ENCODE assay signal across 8 cellular contexts in the genomic region with DNA sequence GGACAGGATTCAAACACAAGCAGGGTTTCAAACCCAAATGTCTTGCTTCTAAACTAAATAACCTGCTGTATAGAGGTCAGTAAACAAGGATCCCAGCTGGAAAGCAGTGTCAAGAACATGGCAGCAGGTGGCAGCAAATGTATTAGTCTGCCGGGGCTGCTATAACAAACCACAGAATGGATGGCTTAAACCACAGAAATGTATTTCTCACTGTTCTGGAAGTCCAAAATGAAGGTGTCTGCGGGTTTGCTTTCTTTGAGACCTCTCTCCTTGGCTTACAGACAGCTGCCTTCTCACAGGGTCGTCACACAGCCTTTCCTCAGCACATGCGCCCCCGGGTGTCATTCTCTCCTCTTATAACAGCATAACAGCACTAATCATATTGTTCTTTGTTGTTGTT.
DNase-seq lines count a peak whose midpoint lies in the region; ATAC-seq, FAIRE-seq and TF ChIP-seq lines count a peak whose summit lies in the region.

No MANE protein-coding gene starts in this region.

- no peak for FAIRE-seq in pancreas (lab: Jason Lieb, UNC)

- H3K27me3 Mint-ChIP-seq in CD4-positive, alpha-beta memory T cell, result peaks cover 0 to 1% of the 10 kb centered on the region in 2 donors

- H3K27ac Mint-ChIP-seq in CD4-positive, alpha-beta memory T cell, result no peak overlapping the region

- peaks cover 0 to 2% (median 0%) of the 10 kb centered on the region in 8 donors for H3K9me3 Mint-ChIP-seq in CD4-positive, alpha-beta memory T cell

- no peaks in the 10 kb centered on the region for H3K36me3 Mint-ChIP-seq in CD4-positive, alpha-beta memory T cell

- H3K36me3 ChIP-seq in GM06990 (ENCODE audit: control insufficient read depth, insufficient read depth, low read length) (no peaks in the 10 kb centered on the region), Panc1 (ENCODE audit: control insufficient read depth, insufficient read depth, low read length) (no peaks in the 10 kb centered on the region), pancreas (no peaks in the 10 kb centered on the region)
- H3K36me3 ChIP-seq in CD4-positive, alpha-beta memory T cell (ENCODE audit: insufficient read depth, low read length), result no peaks in the 10 kb centered on the region

- H3K27me3 ChIP-seq in GM06990 (replicated peaks; ENCODE audit: control insufficient read depth, insufficient read depth, low read length), result no peaks in the 10 kb centered on the region
- H3K27me3 ChIP-seq in HL-60 (ENCODE audit: insufficient read depth, poor library complexity, severe bottlenecking), result no peaks in the 10 kb centered on the region
- peaks cover under 1% of the 10 kb centered on the region; the same call in 1 of the 2 replicates for H3K27me3 ChIP-seq in Panc1 (ENCODE audit: control insufficient read depth, insufficient read depth, low read length)
- H3K27me3 ChIP-seq in pancreas, result no peaks in the 10 kb centered on the region
- H3K27me3 ChIP-seq in CD4-positive, alpha-beta memory T cell (ENCODE audit: insufficient read depth, low read length), result no peaks in the 10 kb centered on the region

- no peak overlapping the region for H3K27ac ChIP-seq in HL-60 (replicated peaks)
- H3K27ac ChIP-seq in Panc1 (ENCODE audit: low read length), result no peak overlapping the region
- no peak overlapping the region for H3K27ac ChIP-seq in pancreas
- no peak overlapping the region for H3K27ac ChIP-seq in CD4-positive, alpha-beta memory T cell (ENCODE audit: low read depth, low read length)

- CTCF ChIA-PET in Panc1 (lab: Charles Lee), result interaction anchor here (2.0 kb wide), 1 partner anchor 132 kb away, joined by 7 read pairs; no protein-coding TSS in a partner anchor
- CTCF ChIA-PET in CD4-positive, alpha-beta memory T cell (lab: Charles Lee; ENCODE audit: partially characterized antibody), result no interaction called here

- H3K4me3 Mint-ChIP-seq in CD4-positive, alpha-beta memory T cell, result no peak overlapping the region

- H3K4me3 ChIP-seq in GM06990 (replicated peaks; ENCODE audit: low read depth, low read length) (no peak overlapping the region), HL-60 (replicated peaks; ENCODE audit: insufficient read depth, low read length) (no peak overlapping the region), Panc1 (ENCODE audit: low read depth in 2 of 2, low read length in 2 of 2) (no peak overlapping the region), fibroblast of mammary gland (ENCODE audit: control insufficient read depth, low read depth, low read length) (no peak overlapping the region), pancreas (no peak overlapping the region)
- H3K4me3 ChIP-seq in CD4-positive, alpha-beta memory T cell (ENCODE audit: low read length in 2 of 2), result no peak overlapping the region

- no peaks in the 10 kb centered on the region for H3K4me1 Mint-ChIP-seq in CD4-positive, alpha-beta memory T cell

- DNase-seq in A172 (ENCODE audit: low spot score) (peak; percentile 41), GM06990 (ENCODE audit: extremely low read depth, insufficient read length) (no peak), HL-60 (ENCODE audit: low read depth in 1 of 2, low spot score in 1 of 2) (peak in 1 of 2 experiments; percentile 46), Panc1 (ENCODE audit: low read depth, low spot score) (peak; percentile 8), fibroblast of mammary gland (ENCODE audit: low read depth) (peak; percentile 69), pancreas (peak in 3 of 6 donors; percentile 11 to 36 (median 16))
- DNase-seq in CD4-positive, alpha-beta memory T cell, result no peak
- no peak for DNase-seq in stimulated activated naive CD4-positive, alpha-beta T cell treated with Interleukin-2 at 50 U/mL for 16 hours (lab: John Stamatoyannopoulos, UW)

- H3K4me1 ChIP-seq in Panc1 (ENCODE audit: control insufficient read depth, insufficient read depth, low read length) (no peaks in the 10 kb centered on the region), pancreas (no peaks in the 10 kb centered on the region)
- no peaks in the 10 kb centered on the region for H3K4me1 ChIP-seq in CD4-positive, alpha-beta memory T cell (ENCODE audit: insufficient read depth, low read length)

- POLR2A ChIA-PET in Panc1 (lab: Charles Lee), result no interaction called here
- POLR2A ChIA-PET in CD4-positive, alpha-beta memory T cell (lab: Charles Lee; ENCODE audit: partially characterized antibody), result no interaction called here

- H3K9me3 ChIP-seq in Panc1 (ENCODE audit: control insufficient read depth, insufficient read depth, low read depth, low read length) (no peaks in the 10 kb centered on the region), pancreas (no peaks in the 10 kb centered on the region)
- no peaks in the 10 kb centered on the region for H3K9me3 ChIP-seq in CD4-positive, alpha-beta memory T cell (ENCODE audit: control insufficient read depth in 1 of 2, low read length in 2 of 2)

- ATAC-seq in Panc1 (peak; percentile 82), pancreas (peak in 3 of 4 donors; percentile 73 to 83 (median 78))

- BruUV-seq in Panc1 (replicated peaks; lab: Mats Ljungman, UMichigan), result no TSS peak

- in situ Hi-C loops in Panc1 (cut with HindIII; ENCODE audit: low pct_unique_long_range_greater_than_20kb, low sequenced_read_pairs), result no loop called here

- intact Hi-C loops in Panc1 (cut with micrococcal nuclease; ENCODE audit: unreplicated experiment) (loop anchor here (1.0 kb wide), 2 partner anchors 133 to 275 kb away; no protein-coding TSS in a partner anchor), pancreas (cut with DNase I) (no loop called here)
- intact Hi-C loops in CD4-positive, alpha-beta memory T cell (cut with micrococcal nuclease), result loop anchor here (10.0 kb wide), 1 partner anchor 48 kb away; no protein-coding TSS in a partner anchor

- WGBS in pancreas, 2 donors, result 58 to 66% methylated on average over 5 of the region's 5 CpGs

- TF ChIP-seq CTCF in GM06990 (IDR thresholded peaks at IDR 0.05; ENCODE audit: insufficient read depth, low read length, poor library complexity, severe bottlenecking) (peak; percentile 59), HL-60 (IDR thresholded peaks at IDR 0.05; ENCODE audit: insufficient read depth, low read length) (peak; percentile 56), Panc1 (IDR thresholded peaks at IDR 0.05) (peak; percentile 80), fibroblast of mammary gland (conservative IDR thresholded peaks at IDR 0.05; ENCODE audit: control insufficient read depth, insufficient read depth, low read depth, low read length) (peak; percentile 62), pancreas (IDR thresholded peaks at IDR 0.05) (peak in 3 of 4 donors; percentile 34 to 48 (median 36))

Comparison
In these comparisons a context has a peak if more than half of its experiments do, and no peak if none do; other contexts are left out.
1. DNase-seq: peak in A172 (single experiment), Panc1 (single experiment) and fibroblast of mammary gland (single experiment); none in GM06990 (single experiment), CD4-positive, alpha-beta memory T cell (0 of 5) and stimulated activated naive CD4-positive, alpha-beta T cell treated with Interleukin-2 at 50 U/mL for 16 hours (single experiment).
2. intact Hi-C loops: an anchor here in Panc1 (1.0 kb wide) and CD4-positive, alpha-beta memory T cell (10.0 kb wide); none called in pancreas.
3. Peak in every context shown above with its lines, with median percentiles within 50 percentile points of each other: CTCF ChIP-seq.